14 cellular contexts compared by ENCODE assay signal in genomic region chrX:130746709-130747347, GRCh38.
"Had no signal": no experiment of that assay in that cellular context is flagged by ENCODE, and none has a peak within 500 bp of the region (broad histone marks: within the 10 kb centered on the region; RNA-seq: fewer than 3 reads in every experiment).

No MANE protein-coding gene starts in this region.

- H3K4me3 ChIP-seq: esophagus squamous epithelium, hepatocyte, ovary, testis had no signal

- ATAC-seq: activated CD4-positive, alpha-beta T cell treated with anti-CD3 and anti-CD28 coated beads for 36 hours; stimulated activated naive CD8-positive, alpha-beta T cell treated with anti-CD3 and anti-CD28 coated beads, Interleukin-15, Interleukin-2, amounts not matched to agents 100 U/mL and 50 U/mL, for 24 hours; T-cell had no signal

- H3K27me3 ChIP-seq: esophagus squamous epithelium, hepatocyte, ovary, testis had no signal

- H3K79me2 ChIP-seq: hepatocyte had no signal

- H3K27ac ChIP-seq: esophagus squamous epithelium, hepatocyte, ovary, testis, VCaP had no signal

- H3K36me3 ChIP-seq: esophagus squamous epithelium, ovary had no signal

- H2AFZ ChIP-seq: hepatocyte had no signal

- DNase-seq: activated CD4-positive, alpha-beta T cell treated with anti-CD3 and anti-CD28 coated beads for 36 hours; activated naive CD4-positive, alpha-beta T cell treated with anti-CD3 and anti-CD28 coated beads, Interleukin-2, amount 10 ng/mL, durations not matched to agents 7 days and 5 days; amniotic stem cell; esophagus squamous epithelium; kidney; ovary; stimulated activated CD4-positive, alpha-beta T cell treated with anti-CD3 and anti-CD28 coated beads, Interleukin-2, amount 100 ng/mL, for 48 hours; stimulated activated CD8-positive, alpha-beta memory T cell treated with anti-CD3 and anti-CD28 coated beads, Interleukin-4, amount 100 ng/mL, for 48 hours; stimulated activated naive CD8-positive, alpha-beta T cell treated with anti-CD3 and anti-CD28 coated beads, Interleukin-15, Interleukin-2, amounts not matched to agents 100 U/mL and 50 U/mL, for 24 hours; T-cell; T1000; testis had no signal

- H3K4me2 ChIP-seq: hepatocyte had no signal

- H3K4me1 ChIP-seq: esophagus squamous epithelium, testis had no signal

- H3K9me3 ChIP-seq: esophagus squamous epithelium, ovary, testis had no signal
